24 cellular contexts compared by ENCODE assay signal in the genomic region with DNA sequence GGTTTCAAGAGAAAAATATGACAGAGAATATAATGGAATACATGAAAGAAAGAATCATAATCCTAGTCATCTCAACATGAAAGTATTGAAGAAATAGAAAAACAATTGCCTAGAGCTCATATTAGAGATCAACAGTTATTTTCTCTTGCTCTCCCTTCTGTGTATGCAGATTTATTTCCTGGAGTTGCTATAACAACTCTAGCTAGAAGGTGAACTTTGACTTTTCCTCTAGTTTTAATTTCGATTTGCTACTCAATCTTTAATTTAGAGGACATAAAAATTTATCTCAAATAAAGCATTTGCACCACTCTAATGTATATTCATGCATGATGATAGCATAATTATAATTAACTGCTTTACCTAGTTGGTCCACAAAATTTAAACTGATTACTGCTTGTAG.
"Had no signal": no experiment of that assay in that cellular context is flagged by ENCODE, and none has a peak within 500 bp of the region (broad histone marks: within the 10 kb centered on the region; RNA-seq: fewer than 3 reads in every experiment).

No MANE protein-coding gene starts in this region.

- H3K4me3 ChIP-seq: esophagus squamous epithelium, hepatocyte, left lung, suprapubic skin had no signal

- H3K36me3 Mint-ChIP-seq: activated naive CD4-positive, alpha-beta T cell treated with anti-CD3 and anti-CD28 coated beads, Interleukin-2, amount 50 U/mL, for 24 hours; naive B cell; type B pancreatic cell had no signal

- DNase-seq: activated CD4-positive, alpha-beta T cell treated with anti-CD3 and anti-CD28 coated beads for 1 hour; activated CD8-positive, alpha-beta memory T cell treated with anti-CD3 and anti-CD28 coated beads for 24 hours; activated CD8-positive, alpha-beta memory T cell treated with anti-CD3 and anti-CD28 coated beads, Interleukin-2, amount 50 U/mL, for 48 hours; activated gamma-delta T cell; activated T-cell treated with anti-CD3 and anti-CD28 coated beads, Interleukin-2, amount 50 U/mL, for 48 hours; cerebellar nuclear complex; effector memory CD4-positive, alpha-beta T cell; esophagus squamous epithelium; islet precursor cell; left lung; naive B cell; retina; stimulated activated CD4-positive, alpha-beta T cell treated with anti-CD3 and anti-CD28 coated beads, Interleukin-12 subunit alpha, Interleukin-12 subunit beta, amount 100 ng/mL, for 4 hours; stimulated activated CD4-positive, alpha-beta T cell treated with anti-CD3 and anti-CD28 coated beads, Interleukin-1b, Interleukin-23, amount 100 ng/mL, for 48 hours; stimulated activated naive CD8-positive, alpha-beta T cell treated with anti-CD3 and anti-CD28 coated beads, Interleukin-15, Interleukin-2, amounts not matched to agents 100 U/mL and 50 U/mL, for 24 hours; WERI-Rb-1 had no signal

- ATAC-seq: left lung; stimulated activated naive CD8-positive, alpha-beta T cell treated with anti-CD3 and anti-CD28 coated beads, Interleukin-15, Interleukin-2, amounts not matched to agents 100 U/mL and 50 U/mL, for 24 hours had no signal

- H3K4me3 Mint-ChIP-seq: activated naive CD4-positive, alpha-beta T cell treated with anti-CD3 and anti-CD28 coated beads, Interleukin-2, amount 50 U/mL, for 24 hours; dendritic cell treated with granulocyte-macrophage colony-stimulating factor and Interleukin-4, amounts not matched to agents 40 ng/mL and 50 ng/mL, for 4 days; T-helper 1 cell treated with Interleukin-12 subunit alpha and Interleukin-12 subunit beta and Interleukin-4 antibody, amounts not matched to agents 30 μg/mL and 1 μg/mL, for 36 hours; type B pancreatic cell had no signal

- H3K79me2 ChIP-seq: hepatocyte had no signal

- H2AFZ ChIP-seq: hepatocyte had no signal

- H3K27ac Mint-ChIP-seq: activated naive CD4-positive, alpha-beta T cell treated with anti-CD3 and anti-CD28 coated beads, Interleukin-2, amount 50 U/mL, for 24 hours; dendritic cell treated with granulocyte-macrophage colony-stimulating factor and Interleukin-4, amounts not matched to agents 40 ng/mL and 50 ng/mL, for 4 days; T-helper 1 cell treated with Interleukin-12 subunit alpha and Interleukin-12 subunit beta and Interleukin-4 antibody, amounts not matched to agents 30 μg/mL and 1 μg/mL, for 36 hours; type B pancreatic cell had no signal

- H3K36me3 ChIP-seq: esophagus squamous epithelium, left lung, suprapubic skin, WERI-Rb-1 had no signal

- H3K27me3 Mint-ChIP-seq: activated naive CD4-positive, alpha-beta T cell treated with anti-CD3 and anti-CD28 coated beads, Interleukin-2, amount 50 U/mL, for 24 hours; dendritic cell treated with granulocyte-macrophage colony-stimulating factor and Interleukin-4, amounts not matched to agents 40 ng/mL and 50 ng/mL, for 4 days; type B pancreatic cell had no signal

- H3K9me3 Mint-ChIP-seq: activated naive CD4-positive, alpha-beta T cell treated with anti-CD3 and anti-CD28 coated beads, Interleukin-2, amount 50 U/mL, for 24 hours; dendritic cell treated with granulocyte-macrophage colony-stimulating factor and Interleukin-4, amounts not matched to agents 40 ng/mL and 50 ng/mL, for 4 days; naive B cell; type B pancreatic cell had no signal

- H3K4me2 ChIP-seq: hepatocyte had no signal

- H3K9me3 ChIP-seq: esophagus squamous epithelium, left lung, suprapubic skin had no signal

- FAIRE-seq: astrocyte, bronchial epithelial cell had no signal

- H3K27me3 ChIP-seq: esophagus squamous epithelium, hepatocyte, left lung, suprapubic skin had no signal

- H3K27ac ChIP-seq: esophagus squamous epithelium, hepatocyte, left lung, suprapubic skin, WERI-Rb-1 had no signal
